ENCODE assay signal across 31 cellular contexts in genomic region chr20:63256954-63257353, GRCh38. TPM values are rescaled to one million over a fixed set of nuclear protein-coding genes. Genes with fewer than 3 reads are reported as not detected.
"Had no signal": no experiment of that assay in that cellular context is flagged by ENCODE, and none has a peak within 500 bp of the region (broad histone marks: within the 10 kb centered on the region; RNA-seq: fewer than 3 reads in every experiment).

No MANE protein-coding gene starts in this region.

- FAIRE-seq: endometrium had no signal

- H3K9me3 ChIP-seq: body of pancreas, left lung, thoracic aorta, upper lobe of left lung had no signal

- H3K27ac Mint-ChIP-seq: activated naive CD4-positive, alpha-beta T cell treated with anti-CD3 and anti-CD28 coated beads for 36 hours; activated naive CD8-positive, alpha-beta T cell treated with anti-CD3 and anti-CD28 coated beads, Interleukin-2, amount 10 ng/mL, durations not matched to agents 7 days and 5 days; dendritic cell treated with granulocyte-macrophage colony-stimulating factor and Interleukin-4, amounts not matched to agents 40 ng/mL and 50 ng/mL, for 4 days; natural killer cell had no signal

- H3K4me3 ChIP-seq: body of pancreas, left lung, lung, thoracic aorta, upper lobe of left lung had no signal

- H3K36me3 ChIP-seq: left lung, thoracic aorta, upper lobe of left lung had no signal

- H3K36me3 Mint-ChIP-seq: activated naive CD8-positive, alpha-beta T cell treated with anti-CD3 and anti-CD28 coated beads, Interleukin-2, amount 10 ng/mL, durations not matched to agents 7 days and 5 days; natural killer cell had no signal

- H3K9me3 Mint-ChIP-seq: activated naive CD4-positive, alpha-beta T cell treated with anti-CD3 and anti-CD28 coated beads for 36 hours; activated naive CD8-positive, alpha-beta T cell treated with anti-CD3 and anti-CD28 coated beads, Interleukin-2, amount 10 ng/mL, durations not matched to agents 7 days and 5 days; activated T-cell treated with anti-CD3 and anti-CD28 coated beads, Interleukin-2, amount 50 U/mL, for 4 hours; dendritic cell treated with granulocyte-macrophage colony-stimulating factor and Interleukin-4, amounts not matched to agents 40 ng/mL and 50 ng/mL, for 4 days; natural killer cell had no signal

- H3K4me1 Mint-ChIP-seq: natural killer cell had no signal

- H3K27ac ChIP-seq: body of pancreas, foreskin keratinocyte, left lung, thoracic aorta, upper lobe of left lung had no signal

- H3K4me3 Mint-ChIP-seq: activated naive CD4-positive, alpha-beta T cell treated with anti-CD3 and anti-CD28 coated beads for 36 hours; activated naive CD8-positive, alpha-beta T cell treated with anti-CD3 and anti-CD28 coated beads, Interleukin-2, amount 10 ng/mL, durations not matched to agents 7 days and 5 days; activated T-cell treated with anti-CD3 and anti-CD28 coated beads, Interleukin-2, amount 50 U/mL, for 4 hours; dendritic cell treated with granulocyte-macrophage colony-stimulating factor and Interleukin-4, amounts not matched to agents 40 ng/mL and 50 ng/mL, for 4 days; natural killer cell had no signal

- DNase-seq: activated CD4-positive, alpha-beta T cell treated with anti-CD3 and anti-CD28 coated beads, Interleukin-2, amount 50 U/mL, for 48 hours; activated CD8-positive, alpha-beta memory T cell treated with anti-CD3 and anti-CD28 coated beads, Interleukin-2, amount 50 U/mL, for 48 hours; activated effector memory CD4-positive, alpha-beta T cell treated with Interleukin-2 at 50 U/mL for 16 hours; activated naive CD4-positive, alpha-beta T cell treated with anti-CD3 and anti-CD28 coated beads for 36 hours; activated naive CD8-positive, alpha-beta T cell treated with anti-CD3 and anti-CD28 coated beads, Interleukin-2, amount 10 ng/mL, durations not matched to agents 7 days and 5 days; activated T-cell treated with anti-CD3 and anti-CD28 coated beads, Interleukin-2, amount 50 U/mL, for 4 hours; amygdala; body of pancreas; caudate nucleus; effector CD4-positive, alpha-beta T cell; erythroblast; foreskin keratinocyte; kidney glomerular epithelial cell; left lung; midbrain; natural killer cell; stimulated activated CD4-positive, alpha-beta T cell treated with anti-CD3 and anti-CD28 coated beads, Interleukin-2, amount 100 ng/mL, for 48 hours; stimulated activated CD8-positive, alpha-beta memory T cell treated with anti-CD3 and anti-CD28 coated beads, Interleukin-4, amount 100 ng/mL, for 48 hours; stimulated activated naive CD4-positive, alpha-beta T cell; T-helper 9 cell had no signal

RNA-seq across cellular contexts. Expression of gene NKAIN4, which starts 2.7 kb away (rescaled TPM):
- total RNA-seq: activated CD8-positive, alpha-beta memory T cell treated with anti-CD3 and anti-CD28 coated beads for 36 hours; activated naive CD4-positive, alpha-beta T cell treated with anti-CD3 and anti-CD28 coated beads for 36 hours; activated naive CD8-positive, alpha-beta T cell treated with anti-CD3 and anti-CD28 coated beads, Interleukin-2, amount 10 ng/mL, durations not matched to agents 7 days and 5 days; activated T-cell treated with anti-CD3 and anti-CD28 coated beads, Interleukin-2, amount 50 U/mL, for 4 hours; body of pancreas; natural killer cell; osteoblast; posterior vena cava; T-helper 1 cell treated with Interleukin-12 subunit alpha and Interleukin-12 subunit beta and Interleukin-4 antibody, amounts not matched to agents 30 ng/mL and 1 ng/mL, for 36 hours; thoracic aorta had no signal

RNA-seq across cellular contexts. Expression of gene BIRC7, which starts 21.2 kb away (rescaled TPM):
- total RNA-seq: activated CD8-positive, alpha-beta memory T cell treated with anti-CD3 and anti-CD28 coated beads for 36 hours; activated naive CD4-positive, alpha-beta T cell treated with anti-CD3 and anti-CD28 coated beads for 36 hours; activated naive CD8-positive, alpha-beta T cell treated with anti-CD3 and anti-CD28 coated beads, Interleukin-2, amount 10 ng/mL, durations not matched to agents 7 days and 5 days; activated T-cell treated with anti-CD3 and anti-CD28 coated beads, Interleukin-2, amount 50 U/mL, for 4 hours; body of pancreas; foreskin keratinocyte; natural killer cell; posterior vena cava; T-helper 1 cell treated with Interleukin-12 subunit alpha and Interleukin-12 subunit beta and Interleukin-4 antibody, amounts not matched to agents 30 ng/mL and 1 ng/mL, for 36 hours; thoracic aorta had no signal
- polyA plus RNA-seq: foreskin keratinocyte had no signal

RNA-seq across cellular contexts. Expression of gene COL20A1, which starts 36.0 kb away (rescaled TPM):
- total RNA-seq: activated CD8-positive, alpha-beta memory T cell treated with anti-CD3 and anti-CD28 coated beads for 36 hours; activated T-cell treated with anti-CD3 and anti-CD28 coated beads, Interleukin-2, amount 50 U/mL, for 4 hours; body of pancreas; foreskin keratinocyte; glomerular endothelial cell; left lung; osteoblast; renal cortical epithelial cell; thoracic aorta had no signal
- polyA plus RNA-seq: foreskin keratinocyte had no signal
